Comparison of ENCODE assay signal across 27 cellular contexts in genomic region chr7:158289231-158289630, GRCh38.
"Had no signal": no experiment of that assay in that cellular context is flagged by ENCODE, and none has a peak within 500 bp of the region (broad histone marks: within the 10 kb centered on the region; RNA-seq: fewer than 3 reads in every experiment).

No MANE protein-coding gene starts in this region.

- H2AFZ ChIP-seq: hepatocyte had no signal

- H3K4me3 ChIP-seq: colonic mucosa, coronary artery, dorsolateral prefrontal cortex, esophagus muscularis mucosa, esophagus squamous epithelium, gastrocnemius medialis, gastroesophageal sphincter, heart left ventricle, heart right ventricle, hepatocyte had no signal

- H3K36me3 ChIP-seq: colonic mucosa, esophagus muscularis mucosa, esophagus squamous epithelium, gastrocnemius medialis, gastroesophageal sphincter, heart left ventricle, heart right ventricle had no signal

- H3K79me2 ChIP-seq: hepatocyte had no signal

- H3K4me1 ChIP-seq: colonic mucosa, esophagus muscularis mucosa, esophagus squamous epithelium, foreskin keratinocyte, gastrocnemius medialis, gastroesophageal sphincter, heart left ventricle, heart right ventricle had no signal

- H3K27ac ChIP-seq: colonic mucosa, coronary artery, dorsolateral prefrontal cortex, epithelial cell of prostate, esophagus muscularis mucosa, esophagus squamous epithelium, foreskin keratinocyte, gastrocnemius medialis, gastroesophageal sphincter, heart left ventricle, heart right ventricle, hepatocyte had no signal

- H3K27me3 ChIP-seq: colonic mucosa, dorsolateral prefrontal cortex, esophagus muscularis mucosa, esophagus squamous epithelium, foreskin keratinocyte, gastrocnemius medialis, gastroesophageal sphincter, hepatocyte had no signal

- H3K9me3 ChIP-seq: colonic mucosa had no signal

- H3K4me2 ChIP-seq: hepatocyte had no signal

- FAIRE-seq: endometrium, endothelial cell of umbilical vein, frontal cortex had no signal

- DNase-seq: colonic mucosa; cortex of kidney; dermis blood vessel endothelial cell; effector CD4-positive, alpha-beta T cell; effector CD8-positive, alpha-beta T cell; effector memory CD4-positive, alpha-beta T cell; effector memory CD8-positive, alpha-beta T cell; endodermal cell; erythroblast; esophagus squamous epithelium; foreskin fibroblast; foreskin keratinocyte; foreskin melanocyte; gastrocnemius medialis; glutamatergic neuron; heart right ventricle had no signal

- ATAC-seq: effector memory CD8-positive, alpha-beta T cell; esophagus mucosa; foreskin keratinocyte; gastrocnemius medialis; gastroesophageal sphincter; heart left ventricle; heart right ventricle had no signal
